In genomic region chr10:55989188-55989587, GRCh38 we compare ENCODE assay signal across 14 cellular contexts.
"Had no signal": no experiment of that assay in that cellular context is flagged by ENCODE, and none has a peak within 500 bp of the region (broad histone marks: within the 10 kb centered on the region; RNA-seq: fewer than 3 reads in every experiment).

No MANE protein-coding gene starts in this region.

- H3K9me3 ChIP-seq: lower lobe of right lung, prostate gland, suprapubic skin had no signal

- H3K36me3 ChIP-seq: lower lobe of right lung, prostate gland, suprapubic skin had no signal

- H3K27ac Mint-ChIP-seq: activated naive CD4-positive, alpha-beta T cell treated with anti-CD3 and anti-CD28 coated beads, Interleukin-2, amount 50 U/mL, for 24 hours; effector memory CD8-positive, alpha-beta T cell; naive thymus-derived CD8-positive, alpha-beta T cell had no signal

- H3K4me3 Mint-ChIP-seq: activated naive CD4-positive, alpha-beta T cell treated with anti-CD3 and anti-CD28 coated beads, Interleukin-2, amount 50 U/mL, for 24 hours; central memory CD8-positive, alpha-beta T cell; effector memory CD8-positive, alpha-beta T cell; naive thymus-derived CD8-positive, alpha-beta T cell had no signal

- H3K36me3 Mint-ChIP-seq: activated naive CD4-positive, alpha-beta T cell treated with anti-CD3 and anti-CD28 coated beads, Interleukin-2, amount 50 U/mL, for 24 hours; naive thymus-derived CD8-positive, alpha-beta T cell had no signal

- DNase-seq: activated CD4-positive, alpha-beta T cell treated with anti-CD3 and anti-CD28 coated beads, Interleukin-2, amount 50 U/mL, for 1 hour; activated effector memory CD4-positive, alpha-beta T cell treated with Interleukin-2 at 50 U/mL for 16 hours; activated T-cell treated with anti-CD3 and anti-CD28 coated beads, Interleukin-2, amount 50 U/mL, for 1 hour; effector memory CD8-positive, alpha-beta T cell; left cardiac atrium; lower lobe of right lung; naive thymus-derived CD8-positive, alpha-beta T cell; occipital lobe; stimulated activated naive CD8-positive, alpha-beta T cell treated with anti-CD3 and anti-CD28 coated beads, Interleukin-15, Interleukin-2, amounts not matched to agents 100 U/mL and 50 U/mL, for 24 hours; T-helper 2 cell had no signal

- H3K27ac ChIP-seq: lower lobe of right lung, prostate gland, suprapubic skin had no signal

- H3K4me1 Mint-ChIP-seq: activated naive CD4-positive, alpha-beta T cell treated with anti-CD3 and anti-CD28 coated beads, Interleukin-2, amount 50 U/mL, for 24 hours; central memory CD8-positive, alpha-beta T cell; naive thymus-derived CD8-positive, alpha-beta T cell had no signal

- H3K27me3 ChIP-seq: suprapubic skin had no signal

- H3K9me3 Mint-ChIP-seq: activated naive CD4-positive, alpha-beta T cell treated with anti-CD3 and anti-CD28 coated beads, Interleukin-2, amount 50 U/mL, for 24 hours had no signal

- H3K4me3 ChIP-seq: lower lobe of right lung, prostate gland, suprapubic skin had no signal

- H3K4me1 ChIP-seq: lower lobe of right lung, prostate gland, suprapubic skin had no signal

- H3K27me3 Mint-ChIP-seq: activated naive CD4-positive, alpha-beta T cell treated with anti-CD3 and anti-CD28 coated beads, Interleukin-2, amount 50 U/mL, for 24 hours; central memory CD8-positive, alpha-beta T cell; effector memory CD8-positive, alpha-beta T cell; naive thymus-derived CD8-positive, alpha-beta T cell had no signal
